16 cellular contexts compared by ENCODE assay signal in genomic region chr3:179100652-179101051, GRCh38. TPM values are rescaled to one million over a fixed set of nuclear protein-coding genes. Genes with fewer than 3 reads are reported as not detected.
DNase-seq lines count a peak whose midpoint lies in the region; ATAC-seq, FAIRE-seq and TF ChIP-seq lines count a peak whose summit lies in the region.
"Had no signal": no experiment of that assay in that cellular context is flagged by ENCODE, and none has a peak within 500 bp of the region (broad histone marks: within the 10 kb centered on the region; RNA-seq: fewer than 3 reads in every experiment).

No MANE protein-coding gene starts in this region.

- FAIRE-seq in astrocyte (lab: Jason Lieb, UNC), result no peak
- no peak for FAIRE-seq in frontal cortex (lab: Jason Lieb, UNC)

- H3K36me3 ChIP-seq in astrocyte (ENCODE audit: insufficient read depth, low read length) (no peaks in the 10 kb centered on the region), H7 (replicated peaks; ENCODE audit: control insufficient read depth, insufficient read depth, low read length) (no peaks in the 10 kb centered on the region)
- H3K36me3 ChIP-seq: prostate gland, tibial artery had no signal

- H3K4me1 Mint-ChIP-seq in astrocyte (ENCODE audit: low read depth, unreplicated experiment), result peaks cover 20% of the 10 kb centered on the region
- H3K4me1 Mint-ChIP-seq: B cell had no signal

- no peaks in the 10 kb centered on the region for H3K27me3 ChIP-seq in astrocyte (ENCODE audit: insufficient read depth, low read length)
- no peaks in the 10 kb centered on the region for H3K27me3 ChIP-seq in H7 (ENCODE audit: control insufficient read depth, insufficient read depth, low read length)
- H3K27me3 ChIP-seq: tibial artery had no signal

- peaks cover 4% of the 10 kb centered on the region for H3K4me1 ChIP-seq in astrocyte (ENCODE audit: insufficient read depth, low read length)
- H3K4me1 ChIP-seq: prostate gland, tibial artery had no signal

- peak overlapping the region; percentile 40 for H2AFZ ChIP-seq in astrocyte (ENCODE audit: low read depth, low read length)

- no peaks in the 10 kb centered on the region for H3K9me3 Mint-ChIP-seq in astrocyte (ENCODE audit: unreplicated experiment)

- no peaks in the 10 kb centered on the region for H3K9me3 ChIP-seq in astrocyte (ENCODE audit: insufficient read depth, low read depth, low read length)
- H3K9me3 ChIP-seq: prostate gland, tibial artery had no signal

- H4K20me1 ChIP-seq in astrocyte (ENCODE audit: insufficient read depth, low read length), result no peaks in the 10 kb centered on the region

- H3K9ac ChIP-seq in astrocyte (ENCODE audit: low read length), result no peak overlapping the region
- H3K9ac ChIP-seq: KMS-11 had no signal

- no peak overlapping the region for H3K4me3 ChIP-seq in astrocyte (ENCODE audit: insufficient read depth, low read depth, low read length)
- H3K4me3 ChIP-seq in H7 (ENCODE audit: insufficient read depth, low read depth, low read length), result no peak overlapping the region
- H3K4me3 ChIP-seq: prostate gland, tibial artery had no signal

- no peaks in the 10 kb centered on the region for H3K79me2 ChIP-seq in astrocyte (ENCODE audit: insufficient read depth, low read length)

- no peaks in the 10 kb centered on the region for H3K27me3 Mint-ChIP-seq in astrocyte (ENCODE audit: low read depth, unreplicated experiment)

- H3K27ac Mint-ChIP-seq in astrocyte (ENCODE audit: unreplicated experiment), result no peak overlapping the region
- H3K27ac Mint-ChIP-seq: B cell had no signal

- H3K27ac ChIP-seq in astrocyte (ENCODE audit: low read depth, low read length), result no peak overlapping the region
- H3K27ac ChIP-seq: KMS-11, prostate gland, tibial artery had no signal

- ATAC-seq in HG03196 (IDR thresholded peaks at IDR 0.05; ENCODE audit: unreplicated experiment), result no peak
- ATAC-seq: left cardiac atrium had no signal

- no peak for TF ChIP-seq CTCF in astrocyte (IDR thresholded peaks at IDR 0.05; ENCODE audit: insufficient read depth, low read depth, low read length)

- H3K4me3 Mint-ChIP-seq in astrocyte (ENCODE audit: unreplicated experiment), result no peak overlapping the region
- H3K4me3 Mint-ChIP-seq: B cell had no signal

- H3K4me2 ChIP-seq in astrocyte (ENCODE audit: low read length), result no peak overlapping the region
- H3K4me2 ChIP-seq: KMS-11 had no signal

- DNase-seq in AG20443 (ENCODE audit: low spot score) (peak; percentile 33), HPDE6-E6E7 (ENCODE audit: extremely low spot score) (peak; percentile 26), astrocyte (ENCODE audit: low read depth) (peak; percentile 6), iris pigment epithelial cell (ENCODE audit: low read depth) (peak; percentile 68), frontal cortex (ENCODE audit: low spot score in 2 of 2) (no peak), H7 (no peak), globus pallidus (ENCODE audit: low spot score) (no peak)
- DNase-seq: activated effector memory CD4-positive, alpha-beta T cell treated with anti-CD3 and anti-CD28 coated beads, Interleukin-2, amount 50 U/mL, for 16 hours; DMS79; effector memory CD4-positive, alpha-beta T cell; left cardiac atrium; tibial artery had no signal

- no peaks in the 10 kb centered on the region for H3K36me3 Mint-ChIP-seq in astrocyte (ENCODE audit: low read depth, unreplicated experiment)

RNA-seq across cellular contexts. Expression of gene ZMAT3, which starts 29.0 kb away (rescaled TPM):
- total RNA-seq in astrocyte (89.1 and 89.6 TPM in 2 replicates), frontal cortex (6.1 TPM)
- 0.48 and 0.78 TPM in 2 replicates for total RNA-seq in H7 (2014; rRNA removed; shearing (Covaris generic))

RNA-seq across cellular contexts. Expression of gene PIK3CA, which starts 47.5 kb away (rescaled TPM):
- 28.0 and 29.7 TPM in 2 replicates for total RNA-seq in astrocyte
- 74.6 TPM for total RNA-seq in frontal cortex
- 10.7 and 13.3 TPM in 2 replicates for total RNA-seq in H7 (2014; rRNA removed; shearing (Covaris generic))

Comparison
In these comparisons a context has a peak if more than half of its experiments do, and no peak if none do; other contexts are left out.
1. DNase-seq: peak in AG20443 (single experiment), HPDE6-E6E7 (single experiment), astrocyte (single experiment) and iris pigment epithelial cell (single experiment); none in frontal cortex (0 of 2), H7 (single experiment) and globus pallidus (single experiment).
2. RNA of gene ZMAT3, which starts 29.0 kb away (total RNA-seq): 89.1 to 89.6 TPM in astrocyte; 6.1 TPM in frontal cortex (single experiment) and 0.48 to 0.78 TPM in H7; every median in the first group is over 10 times any median in the second.